ENCODE assay signal across 27 cellular contexts in the genomic region with DNA sequence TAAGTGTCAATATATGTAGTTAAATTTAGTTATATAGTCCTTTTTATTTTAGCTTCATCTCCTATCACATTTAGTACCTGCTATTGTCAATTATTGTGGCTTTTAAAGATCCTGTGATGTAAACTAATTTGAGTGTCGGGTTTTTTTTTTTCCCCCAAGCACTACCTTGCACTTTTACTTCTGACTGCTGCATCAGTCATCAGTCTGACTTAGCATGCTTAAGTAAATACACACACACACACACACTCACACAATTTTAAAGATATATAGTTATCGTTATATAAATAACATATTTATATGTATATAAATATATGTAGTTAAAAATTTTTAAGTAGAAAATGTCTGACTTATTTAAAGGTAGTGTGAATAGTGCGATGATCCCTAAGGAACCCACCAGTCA.
"Had no signal": no experiment of that assay in that cellular context is flagged by ENCODE, and none has a peak within 500 bp of the region (broad histone marks: within the 10 kb centered on the region; RNA-seq: fewer than 3 reads in every experiment).

No MANE protein-coding gene starts in this region.

- ATAC-seq: effector memory CD8-positive, alpha-beta T cell; esophagus mucosa; gastrocnemius medialis; heart right ventricle; left cardiac atrium; left lung; left ventricle myocardium superior; lower lobe of right lung; naive thymus-derived CD4-positive, alpha-beta T cell had no signal

- DNase-seq: colonic mucosa; cortex of kidney; effector CD8-positive, alpha-beta T cell; effector memory CD8-positive, alpha-beta T cell; endodermal cell; erythroblast; esophagus squamous epithelium; foreskin fibroblast; foreskin melanocyte; gastrocnemius medialis; glutamatergic neuron; head of caudate nucleus; heart right ventricle; hippocampal formation; left cardiac atrium; left lung; left ventricle myocardium superior; lower lobe of right lung; mesendoderm; midbrain; naive thymus-derived CD4-positive, alpha-beta T cell had no signal

- H3K4me3 ChIP-seq: colonic mucosa, esophagus squamous epithelium, gastrocnemius medialis, heart right ventricle, left lung, lower lobe of right lung had no signal

- H3K27ac Mint-ChIP-seq: dendritic cell treated with granulocyte-macrophage colony-stimulating factor and Interleukin-4, amounts not matched to agents 40 ng/mL and 50 ng/mL, for 4 days; effector memory CD8-positive, alpha-beta T cell; endodermal cell; memory B cell; naive thymus-derived CD4-positive, alpha-beta T cell had no signal

- H3K27me3 Mint-ChIP-seq: dendritic cell treated with granulocyte-macrophage colony-stimulating factor and Interleukin-4, amounts not matched to agents 40 ng/mL and 50 ng/mL, for 4 days; effector memory CD8-positive, alpha-beta T cell; memory B cell had no signal

- H3K36me3 ChIP-seq: colonic mucosa, gastrocnemius medialis, left lung, lower lobe of right lung had no signal

- H3K4me3 Mint-ChIP-seq: dendritic cell treated with granulocyte-macrophage colony-stimulating factor and Interleukin-4, amounts not matched to agents 40 ng/mL and 50 ng/mL, for 4 days; effector memory CD8-positive, alpha-beta T cell; endodermal cell; memory B cell; naive thymus-derived CD4-positive, alpha-beta T cell had no signal

- FAIRE-seq: endometrium, islet of Langerhans, keratinocyte had no signal

- H3K9me3 Mint-ChIP-seq: dendritic cell treated with granulocyte-macrophage colony-stimulating factor and Interleukin-4, amounts not matched to agents 40 ng/mL and 50 ng/mL, for 4 days; effector memory CD8-positive, alpha-beta T cell; memory B cell had no signal

- H3K27ac ChIP-seq: colonic mucosa, esophagus squamous epithelium, gastrocnemius medialis, heart right ventricle, left lung, lower lobe of right lung had no signal

- H3K27me3 ChIP-seq: colonic mucosa, esophagus squamous epithelium, gastrocnemius medialis, heart right ventricle, left lung had no signal

- H3K4me1 ChIP-seq: colonic mucosa, esophagus squamous epithelium, gastrocnemius medialis, left lung, lower lobe of right lung had no signal

- H3K9me3 ChIP-seq: colonic mucosa, esophagus squamous epithelium, gastrocnemius medialis, heart right ventricle, left lung, lower lobe of right lung had no signal

- H3K4me1 Mint-ChIP-seq: endodermal cell, memory B cell had no signal
